In the genomic region with DNA sequence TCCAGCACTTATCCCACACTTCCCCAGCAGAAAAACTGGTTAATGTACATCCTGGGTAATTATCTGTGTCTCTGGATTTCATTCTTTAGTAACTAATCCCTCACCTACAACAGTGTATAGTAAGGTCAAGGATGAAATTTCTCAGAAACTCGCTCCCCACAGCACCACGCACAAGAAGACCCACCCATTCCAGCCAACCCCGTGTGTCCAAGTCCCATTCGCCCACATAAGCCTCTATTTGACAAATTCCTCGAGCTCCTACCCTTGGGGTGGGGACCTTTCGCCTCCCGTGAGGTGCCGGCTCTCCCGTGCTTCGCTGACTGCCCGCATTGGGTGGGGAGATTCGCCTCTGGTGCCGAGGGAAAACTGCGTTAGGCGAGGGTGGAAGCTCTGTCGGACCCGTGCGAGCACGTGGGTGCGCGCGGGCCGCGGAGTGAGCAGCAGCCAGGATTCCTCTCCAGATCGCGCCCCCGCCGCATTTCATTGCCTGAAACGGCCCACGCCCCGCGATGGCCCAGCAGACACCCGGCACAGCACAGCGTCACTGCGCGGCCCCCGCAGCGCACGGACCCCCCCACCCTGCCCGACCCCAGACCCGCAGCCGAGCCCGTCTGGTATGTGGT, we compare ENCODE assay signal across 8 cellular contexts. TPM values are rescaled to one million over a fixed set of nuclear protein-coding genes. Genes with fewer than 3 reads are reported as not detected.
A peak's percentile ranks its signal among the peaks of the same experiment; 100 is the strongest.
DNase-seq lines count a peak whose midpoint lies in the region; ATAC-seq and TF ChIP-seq lines count a peak whose summit lies in the region.

No MANE protein-coding gene starts in this region.

- H3K27ac ChIP-seq in SJCRH30 (no peak overlapping the region), ascending aorta (peak overlapping the region; percentile 9 to 52)

- ATAC-seq in HG02884 (IDR thresholded peaks at IDR 0.05; ENCODE audit: unreplicated experiment), result peak; percentile 10

- H3K36me3 ChIP-seq in SJCRH30, result no peaks in the 10 kb centered on the region
- H3K36me3 ChIP-seq in ascending aorta, result no peaks in the 10 kb centered on the region

- no peaks in the 10 kb centered on the region for H3K27me3 ChIP-seq in SJCRH30
- no peaks in the 10 kb centered on the region for H3K27me3 ChIP-seq in ascending aorta

- H3K4me3 ChIP-seq in SJCRH30, result peak overlapping the region; percentile 58
- peak overlapping the region; percentile 73 to 81 for H3K4me3 ChIP-seq in ascending aorta
- H3K4me3 ChIP-seq in iPS-18c (ENCODE audit: insufficient read depth, low read depth, low read length), result peak overlapping the region; percentile 86

- in situ Hi-C loops in GM13977 (cut with MboI; ENCODE audit: low pct_unique_long_range_greater_than_20kb, low sequenced_read_pairs, unreplicated experiment), result no loop called here

- DNase-seq in GM13977 (ENCODE audit: low spot score) (peak; percentile 49), SJCRH30 (no peak), ascending aorta (ENCODE audit: low spot score in 2 of 2) (peak in 1 of 2 donors; percentile 65), iPS-NIHi7 (ENCODE audit: extremely low spot score) (no peak), middle frontal gyrus (ENCODE audit: extremely low spot score, low spot score) (no peak)
- DNase-seq in stimulated activated CD4-positive, alpha-beta T cell treated with anti-CD3 and anti-CD28 coated beads, Interleukin-12 subunit alpha, Interleukin-12 subunit beta, amount 100 ng/mL, for 24 hours (ENCODE audit: low read depth in 2 of 2), result peak; percentile 7 to 21

- H3K4me1 ChIP-seq in SJCRH30, result no peaks in the 10 kb centered on the region
- no peaks in the 10 kb centered on the region for H3K4me1 ChIP-seq in ascending aorta

- H3K9me3 ChIP-seq in SJCRH30 (replicated peaks), result no peaks in the 10 kb centered on the region
- H3K9me3 ChIP-seq in ascending aorta, result no peaks in the 10 kb centered on the region
- H3K9me3 ChIP-seq in iPS-18c (ENCODE audit: control insufficient read depth, insufficient read depth, low read length), result no peaks in the 10 kb centered on the region

- intact Hi-C loops in ascending aorta (cut with DNase I), result loop anchor here (2.0 to 5.0 kb wide), 3 partner anchors 55 to 126 kb away; partner anchors contain the start of gene C11orf65

- TF ChIP-seq CTCF in GM13977 (IDR thresholded peaks at IDR 0.05; ENCODE audit: extremely low read depth, insufficient read depth, missing control alignments) (no peak), ascending aorta (IDR thresholded peaks at IDR 0.05) (no peak)

RNA-seq across cellular contexts. Expression of gene EXPH5, which starts 0.9 kb away (rescaled TPM):
- total RNA-seq in SJCRH30 (2014; rRNA removed; shearing (Covaris generic)), result 0.14 and 0.23 TPM in 2 replicates
- total RNA-seq in ascending aorta, result 1.1 TPM

Comparison
In these comparisons a context has a peak if more than half of its experiments do, and no peak if none do; other contexts are left out.
1. DNase-seq: peak in GM13977 (single experiment) and stimulated activated CD4-positive, alpha-beta T cell treated with anti-CD3 and anti-CD28 coated beads, Interleukin-12 subunit alpha, Interleukin-12 subunit beta, amount 100 ng/mL, for 24 hours (2 of 2); none in SJCRH30 (0 of 2), iPS-NIHi7 (single experiment) and middle frontal gyrus (single experiment).
2. Peak in every context shown above with its lines, with median percentiles within 50 percentile points of each other: H3K4me3 ChIP-seq.